8 cellular contexts compared by ENCODE assay signal in genomic region chr4:168880811-168881595, GRCh38.
DNase-seq lines count a peak whose midpoint lies in the region; ATAC-seq, FAIRE-seq and TF ChIP-seq lines count a peak whose summit lies in the region.

No MANE protein-coding gene starts in this region.

- no peak for FAIRE-seq in HTR-8/SVneo (lab: Jason Lieb, UNC)

- H3K4me1 Mint-ChIP-seq in activated T-helper 1 cell treated with anti-CD3 and anti-CD28 coated beads, Interleukin-12 subunit alpha, Interleukin-12 subunit beta, Interleukin-2, Interleukin-4 antibody, amounts not matched to agents 30 ng/mL and 10 ng/mL and 1 ng/mL, durations not matched to agents 14 hours and 24 hours and 36 hours (ENCODE audit: low read depth), result peaks cover 20% of the 10 kb centered on the region
- H3K4me1 Mint-ChIP-seq in glutamatergic neuron (ENCODE audit: low read depth, unreplicated experiment), result peaks cover 4% of the 10 kb centered on the region

- in situ Hi-C loops in gastrocnemius medialis (cut with MboI; ENCODE audit: low sequenced_read_pairs in 4 of 4), result no loop called here

- H3K9me3 Mint-ChIP-seq in activated T-helper 1 cell treated with anti-CD3 and anti-CD28 coated beads, Interleukin-12 subunit alpha, Interleukin-12 subunit beta, Interleukin-2, Interleukin-4 antibody, amounts not matched to agents 30 ng/mL and 10 ng/mL and 1 ng/mL, durations not matched to agents 14 hours and 24 hours and 36 hours, result no peaks in the 10 kb centered on the region
- H3K9me3 Mint-ChIP-seq in glutamatergic neuron (ENCODE audit: unreplicated experiment), result no peaks in the 10 kb centered on the region

- H3K27ac ChIP-seq in gastrocnemius medialis, result peak overlapping the region; percentile 62 to 78 (median 73)

- peaks cover 30% of the 10 kb centered on the region for H3K27me3 Mint-ChIP-seq in activated T-helper 1 cell treated with anti-CD3 and anti-CD28 coated beads, Interleukin-12 subunit alpha, Interleukin-12 subunit beta, Interleukin-2, Interleukin-4 antibody, amounts not matched to agents 30 ng/mL and 10 ng/mL and 1 ng/mL, durations not matched to agents 14 hours and 24 hours and 36 hours (ENCODE audit: insufficient read depth)
- peaks cover 3% of the 10 kb centered on the region for H3K27me3 Mint-ChIP-seq in glutamatergic neuron (ENCODE audit: unreplicated experiment)

- H3K27me3 ChIP-seq in gastrocnemius medialis, result no peaks in the 10 kb centered on the region

- TF ChIP-seq CTCF in gastrocnemius medialis (IDR thresholded peaks at IDR 0.05 in 4 of 5, conservative IDR thresholded peaks at IDR 0.05 in 1 of 5) (no peak), glutamatergic neuron (IDR thresholded peaks at IDR 0.05; ENCODE audit: partially characterized antibody, unreplicated experiment) (no peak)

- peak overlapping the region; percentile 13 for H3K27ac Mint-ChIP-seq in activated T-helper 1 cell treated with anti-CD3 and anti-CD28 coated beads, Interleukin-12 subunit alpha, Interleukin-12 subunit beta, Interleukin-2, Interleukin-4 antibody, amounts not matched to agents 30 ng/mL and 10 ng/mL and 1 ng/mL, durations not matched to agents 14 hours and 24 hours and 36 hours
- no peak overlapping the region for H3K27ac Mint-ChIP-seq in glutamatergic neuron (ENCODE audit: unreplicated experiment)

- no peak for TF ChIP-seq POLR2A in gastrocnemius medialis (IDR thresholded peaks at IDR 0.05)

- no peaks in the 10 kb centered on the region for H3K9me3 ChIP-seq in gastrocnemius medialis

- peaks cover 0 to 6% of the 10 kb centered on the region in 2 donors for H3K36me3 ChIP-seq in gastrocnemius medialis

- ATAC-seq in GM19351 (IDR thresholded peaks at IDR 0.05; ENCODE audit: unreplicated experiment) (peak; percentile 77), HG03095 (IDR thresholded peaks at IDR 0.05; ENCODE audit: unreplicated experiment) (peak; percentile 70), gastrocnemius medialis (no peak)

- peaks cover 19% of the 10 kb centered on the region for H3K36me3 Mint-ChIP-seq in activated T-helper 1 cell treated with anti-CD3 and anti-CD28 coated beads, Interleukin-12 subunit alpha, Interleukin-12 subunit beta, Interleukin-2, Interleukin-4 antibody, amounts not matched to agents 30 ng/mL and 10 ng/mL and 1 ng/mL, durations not matched to agents 14 hours and 24 hours and 36 hours (ENCODE audit: low read depth)
- peaks cover 4% of the 10 kb centered on the region for H3K36me3 Mint-ChIP-seq in glutamatergic neuron (ENCODE audit: unreplicated experiment)

- H3K4me3 Mint-ChIP-seq in activated T-helper 1 cell treated with anti-CD3 and anti-CD28 coated beads, Interleukin-12 subunit alpha, Interleukin-12 subunit beta, Interleukin-2, Interleukin-4 antibody, amounts not matched to agents 30 ng/mL and 10 ng/mL and 1 ng/mL, durations not matched to agents 14 hours and 24 hours and 36 hours, result no peak overlapping the region
- no peak overlapping the region for H3K4me3 Mint-ChIP-seq in glutamatergic neuron (ENCODE audit: unreplicated experiment)

- DNase-seq in activated T-helper 1 cell treated with anti-CD3 and anti-CD28 coated beads, Interleukin-12 subunit alpha, Interleukin-12 subunit beta, Interleukin-2, Interleukin-4 antibody, amounts not matched to agents 30 ng/mL and 10 ng/mL and 1 ng/mL, durations not matched to agents 14 hours and 24 hours and 36 hours (ENCODE audit: low spot score), result no peak
- DNase-seq in gastrocnemius medialis (peak in 1 of 2 donors; percentile 26), glutamatergic neuron (no peak), NCI-H1436 treated with DMSO at 0.1 percent for 48 hours (lab: John Stamatoyannopoulos, UW) (no peak), HTR-8/SVneo (ENCODE audit: insufficient read length, low spot score) (no peak)
- DNase-seq in activated CD4-positive, alpha-beta T cell treated with anti-CD3 and anti-CD28 coated beads for 1 hour, result no peak

- no peak overlapping the region for H3K4me3 ChIP-seq in gastrocnemius medialis

- intact Hi-C loops in activated T-helper 1 cell treated with anti-CD3 and anti-CD28 coated beads, Interleukin-12 subunit alpha, Interleukin-12 subunit beta, Interleukin-2, Interleukin-4 antibody, amounts not matched to agents 30 ng/mL and 10 ng/mL and 1 ng/mL, durations not matched to agents 14 hours and 24 hours and 36 hours (cut with micrococcal nuclease), result no loop called here
- intact Hi-C loops in gastrocnemius medialis (cut with DNase I; ENCODE audit: low total_unique reads), result no loop called here

- peaks cover 50 to 62% of the 10 kb centered on the region in 2 donors for H3K4me1 ChIP-seq in gastrocnemius medialis

Comparison
In these comparisons a context has a peak if more than half of its experiments do, and no peak if none do; other contexts are left out.
1. ATAC-seq: peak in GM19351 (single experiment) and HG03095 (single experiment); none in gastrocnemius medialis (0 of 2).